6 cellular contexts compared by ENCODE assay signal in genomic region chr4:55770662-55771061, GRCh38.
"Had no signal": no experiment of that assay in that cellular context is flagged by ENCODE, and none has a peak within 500 bp of the region (broad histone marks: within the 10 kb centered on the region; RNA-seq: fewer than 3 reads in every experiment).

No MANE protein-coding gene starts in this region.

- H3K4me3 ChIP-seq: GM23338, K562 had no signal

- ATAC-seq: GM23338, K562 had no signal

- DNase-seq: H9, HCEC 1CT, IMR-90, KG1 had no signal
